In genomic region chr7:87220026-87220733, GRCh38 we compare ENCODE assay signal across 8 cellular contexts. TPM values are rescaled to one million over a fixed set of nuclear protein-coding genes. Genes with fewer than 3 reads are reported as not detected.
DNase-seq lines count a peak whose midpoint lies in the region; ATAC-seq and TF ChIP-seq lines count a peak whose summit lies in the region.

No MANE protein-coding gene starts in this region.

- H3K27me3 ChIP-seq in BE2C (no peaks in the 10 kb centered on the region), mesendoderm (ENCODE audit: insufficient read depth, low read length, poor library complexity) (peaks cover 2% of the 10 kb centered on the region)
- no peaks in the 10 kb centered on the region for H3K27me3 ChIP-seq in effector memory CD4-positive, alpha-beta T cell (replicated peaks; ENCODE audit: control insufficient read depth, insufficient read depth, low read length, poor library complexity, severe bottlenecking)

- H3K56ac ChIP-seq in mesendoderm (ENCODE audit: low read length): peak overlapping the region; percentile 95

- H2BK5ac ChIP-seq in mesendoderm (ENCODE audit: low read length): peak overlapping the region; percentile 47

- H4K5ac ChIP-seq in mesendoderm (ENCODE audit: low read length): no peak overlapping the region

- H2BK15ac ChIP-seq in mesendoderm (replicated peaks; ENCODE audit: low read depth): no peak overlapping the region

- peak overlapping the region; percentile 95 for H3K27ac ChIP-seq in effector memory CD4-positive, alpha-beta T cell (ENCODE audit: insufficient read depth, low read length, poor library complexity, severe bottlenecking)
- peak overlapping the region; percentile 68 for H3K27ac ChIP-seq in mesendoderm (ENCODE audit: low read depth, low read length)

- peaks cover 36% of the 10 kb centered on the region for H3K79me2 ChIP-seq in mesendoderm (ENCODE audit: control insufficient read depth, insufficient read depth, low read length)

- peak overlapping the region; percentile 97 for H3K4me3 ChIP-seq in BE2C (ENCODE audit: low read depth, low read length)
- H3K4me3 ChIP-seq in effector memory CD4-positive, alpha-beta T cell (ENCODE audit: insufficient read depth, low read depth, low read length, poor library complexity, severe bottlenecking): peak overlapping the region; percentile 97
- peak overlapping the region; percentile 84 for H3K4me3 ChIP-seq in mesendoderm (ENCODE audit: low read length)

- DNase-seq in BE2C (peak; percentile 91), NCI-H526 treated with DMSO at 0.1 percent for 48 hours (lab: John Stamatoyannopoulos, UW) (peak; percentile 79), mesendoderm (peak; percentile 87)
- DNase-seq in activated CD8-positive, alpha-beta memory T cell treated with anti-CD3 and anti-CD28 coated beads for 24 hours: peak; percentile 92
- peak; percentile 64 to 78 (median 78) for DNase-seq in effector memory CD4-positive, alpha-beta T cell
- DNase-seq in stimulated activated CD8-positive, alpha-beta memory T cell treated with anti-CD3 and anti-CD28 coated beads, Interleukin-12 subunit alpha, Interleukin-12 subunit beta, amount 100 ng/mL, for 4 hours (ENCODE audit: low read depth): peak; percentile 73

- TF ChIP-seq POLR2A in GM19099 (IDR thresholded peaks at IDR 0.05; ENCODE audit: extremely low read depth, insufficient read length, low read depth): peak; percentile 88

- peak overlapping the region; percentile 91 for H3K9ac ChIP-seq in mesendoderm (ENCODE audit: low read length)

- H3K4me1 ChIP-seq in BE2C (no peaks in the 10 kb centered on the region), mesendoderm (ENCODE audit: control insufficient read depth, low read depth, low read length) (peaks cover 7% of the 10 kb centered on the region)
- H3K4me1 ChIP-seq in effector memory CD4-positive, alpha-beta T cell (ENCODE audit: control insufficient read depth, insufficient read depth, low read length, poor library complexity, severe bottlenecking): peaks cover 29% of the 10 kb centered on the region

- no peak overlapping the region for H2AK5ac ChIP-seq in mesendoderm (ENCODE audit: low read length)

- H3K18ac ChIP-seq in mesendoderm (ENCODE audit: low read length): peak overlapping the region; percentile 86

- H3K23ac ChIP-seq in mesendoderm (ENCODE audit: low read length): no peak overlapping the region

- no peak overlapping the region for H2BK120ac ChIP-seq in mesendoderm (ENCODE audit: low read depth, low read length)

- H3K36me3 ChIP-seq in BE2C (no peaks in the 10 kb centered on the region), mesendoderm (ENCODE audit: control insufficient read depth, insufficient read depth, low read length) (no peaks in the 10 kb centered on the region)
- H3K36me3 ChIP-seq in effector memory CD4-positive, alpha-beta T cell (ENCODE audit: control insufficient read depth, insufficient read depth, low read length): no peaks in the 10 kb centered on the region

- H3K9me3 ChIP-seq in BE2C: no peaks in the 10 kb centered on the region; the same call in 1 of the 2 replicates
- H3K9me3 ChIP-seq in effector memory CD4-positive, alpha-beta T cell (ENCODE audit: control insufficient read depth, low read length): no peaks in the 10 kb centered on the region

- ATAC-seq in HG03354 (IDR thresholded peaks at IDR 0.05; ENCODE audit: poor library complexity, severe bottlenecking, unreplicated experiment): peak; percentile 42

- TF ChIP-seq CTCF in BE2C (IDR thresholded peaks at IDR 0.05; ENCODE audit: low read depth, low read length): no peak

- H4K8ac ChIP-seq in mesendoderm (ENCODE audit: low read depth, low read length): no peak overlapping the region

- WGBS in mesendoderm (ENCODE audit: extremely low coverage, insufficient coverage, low lambda C conversion rate): no CpG with 5 or more reads among the region's 75 CpGs

- peak overlapping the region; percentile 85 for H3K4me2 ChIP-seq in mesendoderm (ENCODE audit: low read length)

- H3K79me1 ChIP-seq in mesendoderm (ENCODE audit: low read length): peaks cover 11% of the 10 kb centered on the region

- H3K4ac ChIP-seq in mesendoderm (ENCODE audit: low read depth, low read length): peak overlapping the region; percentile 40

RNA-seq across cellular contexts. Expression of gene TMEM243, which starts 0.6 kb away (rescaled TPM):
- polyA plus RNA-seq in BE2C (2012; ENCODE audit: insufficient read depth, insufficient read length, low read depth): 15.3 TPM
- 23.7 TPM for polyA plus RNA-seq in mesendoderm (2013, experiment 1 of 2)
- 22.5 TPM for polyA plus RNA-seq in mesendoderm (2013, experiment 2 of 2)

Comparison
In these comparisons a context has a peak if more than half of its experiments do, and no peak if none do; other contexts are left out.
1. Peak in every context shown above with its lines: DNase-seq, ATAC-seq, H3K4me3 ChIP-seq and H3K27ac ChIP-seq.